In the genomic region with DNA sequence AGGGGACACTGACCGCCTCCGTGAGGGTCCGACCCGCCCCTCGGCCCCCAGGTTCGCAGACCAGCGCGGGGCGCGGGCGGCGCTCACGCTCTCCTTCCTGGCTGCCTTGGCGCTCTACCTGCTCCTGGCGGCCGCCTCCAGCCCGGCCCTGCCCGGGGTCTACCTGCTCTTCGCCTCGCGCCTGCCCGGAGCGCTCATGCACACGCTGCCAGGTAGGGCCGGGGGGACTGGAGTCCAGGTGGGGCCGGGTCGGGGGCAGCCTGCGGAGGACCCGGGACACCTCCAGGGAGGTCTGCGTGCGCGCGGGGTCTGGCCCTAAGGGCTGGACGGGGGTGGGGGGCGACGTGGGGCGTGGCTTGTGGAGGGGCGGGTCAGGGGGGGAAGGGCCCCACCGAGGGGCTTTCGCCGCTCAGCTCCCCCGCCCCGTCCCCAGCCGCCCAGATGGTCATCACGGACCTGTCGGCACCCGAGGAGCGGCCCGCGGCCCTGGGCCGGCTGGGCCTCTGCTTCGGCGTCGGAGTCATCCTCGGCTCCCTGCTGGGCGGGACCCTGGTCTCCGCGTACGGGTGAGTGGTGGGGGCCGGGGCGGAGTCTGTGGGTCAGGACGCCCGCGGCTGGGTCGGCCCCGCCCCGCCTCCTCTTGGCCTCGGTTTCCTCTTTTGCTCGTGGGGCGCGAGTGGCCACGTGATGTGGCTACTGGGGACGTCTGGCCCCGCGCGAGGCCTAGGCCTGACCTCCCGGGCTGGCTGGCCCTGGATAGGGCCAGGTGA, we compare ENCODE assay signal across 16 cellular contexts. TPM values are rescaled to one million over a fixed set of nuclear protein-coding genes. Genes with fewer than 3 reads are reported as not detected.
DNase-seq lines count a peak whose midpoint lies in the region; ATAC-seq, FAIRE-seq and TF ChIP-seq lines count a peak whose summit lies in the region.
"Had no signal": no experiment of that assay in that cellular context is flagged by ENCODE, and none has a peak within 500 bp of the region (broad histone marks: within the 10 kb centered on the region; RNA-seq: fewer than 3 reads in every experiment).

No MANE protein-coding gene starts in this region.

- H3K4ac ChIP-seq in neuronal stem cell (ENCODE audit: low read length), result no peak overlapping the region

- TF ChIP-seq CTCF in GM23338 (conservative IDR thresholded peaks at IDR 0.05; ENCODE audit: low read depth in 2 of 2), result no peak
- TF ChIP-seq CTCF in endothelial cell of umbilical vein (IDR thresholded peaks at IDR 0.05; ENCODE audit: extremely low read depth in 1 of 2, insufficient read depth in 1 of 2, low read depth in 1 of 2, low read length in 2 of 2), result no peak

- no peak overlapping the region for H3K27ac ChIP-seq in GM23338 (ENCODE audit: low read depth)
- no peak overlapping the region for H3K27ac ChIP-seq in endothelial cell of umbilical vein (ENCODE audit: insufficient read depth, low read depth, low read length)
- H3K27ac ChIP-seq in neuronal stem cell (replicated peaks; ENCODE audit: low read length), result no peak overlapping the region

- 0 out of 2 replicates have a peak, but pooled peaks cover 3% of the 10 kb centered on the region for H3F3A ChIP-seq in GM23338 (replicated peaks; ENCODE audit: low read depth)

- no peak overlapping the region for H2BK15ac ChIP-seq in neuronal stem cell (ENCODE audit: low read length)

- H2BK120ac ChIP-seq in neuronal stem cell (ENCODE audit: low read depth, low read length), result no peak overlapping the region

- H3K27me3 Mint-ChIP-seq in GM23338 (ENCODE audit: insufficient read depth, low read depth, poor library complexity), result peaks cover 20% of the 10 kb centered on the region

- peak; percentile 38 for ATAC-seq in GM23338
- ATAC-seq: Panc1 had no signal

- H3K9me1 ChIP-seq in endothelial cell of umbilical vein (replicated peaks; ENCODE audit: control insufficient read depth, extremely low read depth, insufficient read depth, low read length), result no peaks in the 10 kb centered on the region

- no peaks in the 10 kb centered on the region for H3K79me2 ChIP-seq in GM23338 (replicated peaks; ENCODE audit: insufficient read depth)
- no peaks in the 10 kb centered on the region for H3K79me2 ChIP-seq in endothelial cell of umbilical vein (ENCODE audit: control insufficient read depth, insufficient read depth, low read length)

- H3K18ac ChIP-seq in neuronal stem cell (ENCODE audit: low read length), result peak overlapping the region; percentile 28

- H3K4me1 ChIP-seq in GM23338 (ENCODE audit: insufficient read depth) (no peaks in the 10 kb centered on the region), endothelial cell of umbilical vein (ENCODE audit: control insufficient read depth, extremely low read depth, insufficient read depth, low read length) (no peaks in the 10 kb centered on the region), neuronal stem cell (ENCODE audit: control insufficient read depth in 2 of 2, insufficient read depth in 1 of 2, low read depth in 1 of 2, low read length in 2 of 2) (peaks cover 5 to 18% of the 10 kb centered on the region in 2 donors)
- H3K4me1 ChIP-seq: HAP-1 had no signal

- no peak overlapping the region for H3K23ac ChIP-seq in neuronal stem cell (ENCODE audit: low read depth, low read length, poor library complexity)

- no CpG with 5 or more reads among the region's 77 CpGs for WGBS in neuronal stem cell (ENCODE audit: extremely low coverage in 2 of 2, insufficient read length in 2 of 2, insufficient replicate concordance in 1 of 2), 2 donors

- peaks cover 14% of the 10 kb centered on the region; the same call in 2 of the 3 replicates for H3K9me3 Mint-ChIP-seq in GM23338

- H3K27me3 ChIP-seq in GM23338 (ENCODE audit: insufficient read depth), result no peaks in the 10 kb centered on the region
- H3K27me3 ChIP-seq in endothelial cell of umbilical vein (ENCODE audit: control insufficient read depth in 2 of 2, insufficient read depth in 2 of 2, low read length in 2 of 2), result peaks cover 8 to 10% of the 10 kb centered on the region in 2 experiments
- no peaks in the 10 kb centered on the region for H3K27me3 ChIP-seq in neuronal stem cell (ENCODE audit: control insufficient read depth in 3 of 3, insufficient read depth in 3 of 3, low read depth in 1 of 3, low read length in 3 of 3)

- DNase-seq in AG20443 (ENCODE audit: low spot score) (peak; percentile 39), GM23338 (ENCODE audit: low spot score) (peak; percentile 48), endothelial cell of umbilical vein (ENCODE audit: low read depth, low spot score) (no peak), neuronal stem cell (ENCODE audit: low spot score) (no peak), kidney glomerular epithelial cell (lab: John Stamatoyannopoulos, UW) (no peak), AG08395 (ENCODE audit: low spot score) (no peak), frontal cortex (ENCODE audit: low spot score in 2 of 2) (no peak)
- DNase-seq in activated CD4-positive, CD25-positive, alpha-beta regulatory T cell treated with anti-CD3 and anti-CD28 coated beads, Interleukin-2, amount 50 U/mL, for 72 hours, result no peak
- DNase-seq: MV-4-11, NCI-H1417 treated with DMSO at 0.1 percent for 48 hours, NCI-H2029, NCI-H510A, SHP77 treated with DMSO at 0.1 percent for 48 hours had no signal

- H3K14ac ChIP-seq in neuronal stem cell (ENCODE audit: low read length), result peak overlapping the region; percentile 3

- no TSS peak for BruUV-seq in endothelial cell of umbilical vein (replicated peaks; lab: Mats Ljungman, UMichigan)

- no peak overlapping the region for H3K9ac ChIP-seq in endothelial cell of umbilical vein (replicated peaks; ENCODE audit: extremely low read depth, insufficient read depth, low read length)
- no peak overlapping the region for H3K9ac ChIP-seq in neuronal stem cell (ENCODE audit: low read depth, low read length, poor library complexity)

- H4K20me1 ChIP-seq in GM23338 (replicated peaks; ENCODE audit: insufficient read depth) (no peaks in the 10 kb centered on the region), endothelial cell of umbilical vein (replicated peaks; ENCODE audit: control insufficient read depth, extremely low read depth, insufficient read depth, low read length) (no peaks in the 10 kb centered on the region)

- H4K8ac ChIP-seq in neuronal stem cell (ENCODE audit: low read depth, low read length), result no peak overlapping the region

- H3K4me3 ChIP-seq in GM23338 (peak overlapping the region; percentile 28; the same call in 1 of the 2 replicates), endothelial cell of umbilical vein (replicated peaks in 1 of 3; ENCODE audit: insufficient read depth in 1 of 3, low read depth in 1 of 3, low read length in 3 of 3) (no peak overlapping the region), neuronal stem cell (ENCODE audit: low read length in 2 of 2) (no peak overlapping the region)
- H3K4me3 ChIP-seq: HAP-1 had no signal

- H3K9me2 ChIP-seq in GM23338 (ENCODE audit: insufficient read depth), result no peaks in the 10 kb centered on the region

- H3K4me3 Mint-ChIP-seq in GM23338, result no peak overlapping the region

- no peak overlapping the region for H2BK12ac ChIP-seq in neuronal stem cell (ENCODE audit: low read length)

- no peak for TF ChIP-seq POLR2A in endothelial cell of umbilical vein (IDR thresholded peaks at IDR 0.05; ENCODE audit: low read depth, low read length)

- H4K91ac ChIP-seq in neuronal stem cell (ENCODE audit: low read depth, low read length, poor library complexity), result no peak overlapping the region

- no peak overlapping the region for H3K27ac Mint-ChIP-seq in GM23338

- dilution Hi-C loops in endothelial cell of umbilical vein (cut with MboI; ENCODE audit: extremely low pct_ligation_motif_present, low sequenced_read_pairs), result no loop called here

- no peak overlapping the region for H2BK5ac ChIP-seq in neuronal stem cell (ENCODE audit: low read length)

- no peak overlapping the region for H2AK5ac ChIP-seq in neuronal stem cell (ENCODE audit: low read depth, low read length)

- H3K36me3 ChIP-seq in GM23338 (ENCODE audit: insufficient read depth) (no peaks in the 10 kb centered on the region), endothelial cell of umbilical vein (ENCODE audit: control insufficient read depth in 2 of 2, extremely low read depth in 1 of 2, insufficient read depth in 2 of 2, low read length in 2 of 2) (no peaks in the 10 kb centered on the region), neuronal stem cell (replicated peaks in 1 of 2; ENCODE audit: control insufficient read depth in 2 of 2, insufficient read depth in 2 of 2, low read length in 2 of 2) (no peaks in the 10 kb centered on the region)
- H3K36me3 ChIP-seq: HAP-1 had no signal

- peaks cover 16% of the 10 kb centered on the region for H3K36me3 Mint-ChIP-seq in GM23338 (ENCODE audit: low read depth)

- no peaks in the 10 kb centered on the region for H3K9me3 ChIP-seq in endothelial cell of umbilical vein (replicated peaks; ENCODE audit: control insufficient read depth, insufficient read depth, low read length)
- H3K9me3 ChIP-seq in neuronal stem cell (replicated peaks in 1 of 2; ENCODE audit: control insufficient read depth in 2 of 2, insufficient read depth in 1 of 2, low read depth in 1 of 2, low read length in 2 of 2), result peaks cover 0 to 2% of the 10 kb centered on the region in 2 donors
- H3K9me3 ChIP-seq: HAP-1 had no signal

- intact Hi-C loops in endothelial cell of umbilical vein (cut with micrococcal nuclease), result no loop called here

- no peaks in the 10 kb centered on the region for H3K79me1 ChIP-seq in neuronal stem cell (ENCODE audit: low read depth, low read length)

- H2AFZ ChIP-seq in GM23338 (no peak overlapping the region), endothelial cell of umbilical vein (ENCODE audit: low read depth, low read length) (no peak overlapping the region), neuronal stem cell (ENCODE audit: low read length) (no peak overlapping the region)

- POLR2A ChIA-PET in endothelial cell of umbilical vein (lab: Charles Lee), result no interaction called here

- no peak for FAIRE-seq in endothelial cell of umbilical vein (lab: Jason Lieb, UNC)
- no peak for FAIRE-seq in frontal cortex (lab: Jason Lieb, UNC)

- H3K4me2 ChIP-seq in GM23338 (no peak overlapping the region), endothelial cell of umbilical vein (ENCODE audit: insufficient read depth, low read length) (no peak overlapping the region), neuronal stem cell (ENCODE audit: insufficient read depth, low read length, poor library complexity, severe bottlenecking) (no peak overlapping the region)

- CTCF ChIA-PET in endothelial cell of umbilical vein (lab: Charles Lee), result interaction anchor here (0.7 kb wide), 1 partner anchor 376 kb away, joined by 3 read pairs; no protein-coding TSS in a partner anchor

- H3K4me1 Mint-ChIP-seq in GM23338, result peaks cover 17% of the 10 kb centered on the region

RNA-seq across cellular contexts. Expression of gene PHLDA2, which starts 19.9 kb away (rescaled TPM):
- total RNA-seq in GM23338 (2014; rRNA removed; shearing (Covaris generic)), result 3.8 TPM in 1 of 2 replicates, not detected in the other
- polyA plus RNA-seq in GM23338 (2016; fragmentation: Nextera tagmentation; extraction: Ambion mirVana), result 16.5 and 19.2 TPM in 2 replicates
- 44.5 and 51.5 TPM in 2 replicates for total RNA-seq in endothelial cell of umbilical vein
- 38.5 and 45.6 TPM in 2 replicates for polyA plus RNA-seq in endothelial cell of umbilical vein
- polyA plus RNA-seq in endothelial cell of umbilical vein (2011; cell fraction: cytosol; rRNA removed), result 20.7 and 42.6 TPM in 2 replicates
- polyA plus RNA-seq in endothelial cell of umbilical vein (2011; cell fraction: nucleus; rRNA removed), result 9.4 and 13.0 TPM in 2 replicates
- polyA plus RNA-seq in endothelial cell of umbilical vein (2012), result 36.8 and 57.9 TPM in 2 replicates
- polyA minus RNA-seq in endothelial cell of umbilical vein, result 3.8 and 5.2 TPM in 2 replicates
- 76.2 TPM for polyA minus RNA-seq in endothelial cell of umbilical vein (2011; cell fraction: cytosol; rRNA and poly(A)+ RNA removed)
- 4.0 and 13.1 TPM in 2 replicates for polyA minus RNA-seq in endothelial cell of umbilical vein (2011; cell fraction: nucleus; rRNA and poly(A)+ RNA removed)
- 6.3 TPM for polyA plus RNA-seq in neuronal stem cell (2013, experiment 1 of 2)
- polyA plus RNA-seq in neuronal stem cell (2013, experiment 2 of 2), result 6.8 TPM
- total RNA-seq in frontal cortex, result not detected
- polyA plus RNA-seq: IgD-negative memory B cell had no signal

RNA-seq across cellular contexts. Expression of gene CDKN1C, which starts 23.8 kb away (rescaled TPM):
- 22.2 and 23.5 TPM in 2 replicates for total RNA-seq in GM23338 (2014; rRNA removed; shearing (Covaris generic))
- polyA plus RNA-seq in GM23338 (2016; fragmentation: Nextera tagmentation; extraction: Ambion mirVana) (19.3 and 23.6 TPM in 2 replicates), endothelial cell of umbilical vein (4.1 and 6.6 TPM in 2 replicates)
- total RNA-seq in endothelial cell of umbilical vein (5.2 and 9.0 TPM in 2 replicates), frontal cortex (36.7 TPM)
- 1.6 and 2.5 TPM in 2 replicates for polyA plus RNA-seq in endothelial cell of umbilical vein (2011; cell fraction: cytosol; rRNA removed)
- polyA plus RNA-seq in endothelial cell of umbilical vein (2011; cell fraction: nucleus; rRNA removed), result 1.9 TPM in 2 replicates
- 0.99 and 2.3 TPM in 2 replicates for polyA plus RNA-seq in endothelial cell of umbilical vein (2012)
- polyA minus RNA-seq in endothelial cell of umbilical vein, result 1.4 and 2.4 TPM in 2 replicates
- 55.3 TPM for polyA minus RNA-seq in endothelial cell of umbilical vein (2011; cell fraction: cytosol; rRNA and poly(A)+ RNA removed)
- polyA minus RNA-seq in endothelial cell of umbilical vein (2011; cell fraction: nucleus; rRNA and poly(A)+ RNA removed), result 0.63 and 2.2 TPM in 2 replicates
- 45.4 TPM for polyA plus RNA-seq in neuronal stem cell (2013, experiment 1 of 2)
- 48.3 TPM for polyA plus RNA-seq in neuronal stem cell (2013, experiment 2 of 2)
- polyA plus RNA-seq: IgD-negative memory B cell had no signal

Comparison
In these comparisons a context has a peak if more than half of its experiments do, and no peak if none do; other contexts are left out.
1. DNase-seq: peak in AG20443 (single experiment) and GM23338 (single experiment); none in endothelial cell of umbilical vein (single experiment), neuronal stem cell (single experiment), kidney glomerular epithelial cell (single experiment), AG08395 (single experiment), frontal cortex (0 of 2) and activated CD4-positive, CD25-positive, alpha-beta regulatory T cell treated with anti-CD3 and anti-CD28 coated beads, Interleukin-2, amount 50 U/mL, for 72 hours (single experiment).